In genomic region chr7:19235680-19236079, GRCh38 we compare ENCODE assay signal across 27 cellular contexts.
"Had no signal": no experiment of that assay in that cellular context is flagged by ENCODE, and none has a peak within 500 bp of the region (broad histone marks: within the 10 kb centered on the region; RNA-seq: fewer than 3 reads in every experiment).

No MANE protein-coding gene starts in this region.

- H3K4me2 ChIP-seq: KMS-11 had no signal

- H3K36me3 Mint-ChIP-seq: activated naive CD4-positive, alpha-beta T cell treated with anti-CD3 and anti-CD28 coated beads, Interleukin-2, amount 50 U/mL, for 24 hours; activated naive CD8-positive, alpha-beta T cell treated with anti-CD3 and anti-CD28 coated beads, Interleukin-2, amount 10 ng/mL, durations not matched to agents 7 days and 5 days had no signal

- H3K4me3 ChIP-seq: ascending aorta, SJSA1 had no signal

- H3K27ac ChIP-seq: ascending aorta, KMS-11, SJSA1, WERI-Rb-1 had no signal

- H3K4me3 Mint-ChIP-seq: activated CD4-positive, alpha-beta T cell treated with anti-CD3 and anti-CD28 coated beads, Interleukin-2, amount 10 ng/mL, durations not matched to agents 7 days and 5 days; activated CD8-positive, alpha-beta T cell treated with anti-CD3 and anti-CD28 coated beads, Interleukin-2, amount 10 ng/mL, durations not matched to agents 7 days and 5 days; activated naive CD4-positive, alpha-beta T cell treated with anti-CD3 and anti-CD28 coated beads, Interleukin-2, amount 50 U/mL, for 24 hours; activated naive CD8-positive, alpha-beta T cell treated with anti-CD3 and anti-CD28 coated beads, Interleukin-2, amount 10 ng/mL, durations not matched to agents 7 days and 5 days; activated T-cell treated with anti-CD3 and anti-CD28 coated beads, Interleukin-2, amount 50 U/mL, for 24 hours had no signal

- ATAC-seq: activated CD8-positive, alpha-beta T cell treated with anti-CD3 and anti-CD28 coated beads, Interleukin-2, amount 10 ng/mL, durations not matched to agents 7 days and 5 days; Panc1 had no signal

- H3K27me3 ChIP-seq: ascending aorta, SJSA1 had no signal

- H3K9me3 ChIP-seq: SJSA1 had no signal

- H3K4me1 ChIP-seq: ascending aorta had no signal

- H3K27me3 Mint-ChIP-seq: activated CD4-positive, alpha-beta T cell treated with anti-CD3 and anti-CD28 coated beads, Interleukin-2, amount 10 ng/mL, durations not matched to agents 7 days and 5 days; activated naive CD4-positive, alpha-beta T cell treated with anti-CD3 and anti-CD28 coated beads, Interleukin-2, amount 50 U/mL, for 24 hours; activated naive CD8-positive, alpha-beta T cell treated with anti-CD3 and anti-CD28 coated beads, Interleukin-2, amount 10 ng/mL, durations not matched to agents 7 days and 5 days; activated T-cell treated with anti-CD3 and anti-CD28 coated beads, Interleukin-2, amount 50 U/mL, for 24 hours had no signal

- DNase-seq: activated CD4-positive, alpha-beta T cell treated with anti-CD3 and anti-CD28 coated beads, Interleukin-2, amount 10 ng/mL, durations not matched to agents 7 days and 5 days; activated CD4-positive, alpha-beta T cell treated with anti-CD3 and anti-CD28 coated beads, Interleukin-2, amount 50 U/mL, for 48 hours; activated CD8-positive, alpha-beta T cell treated with anti-CD3 and anti-CD28 coated beads, Interleukin-2, amount 10 ng/mL, durations not matched to agents 7 days and 5 days; activated gamma-delta T cell; activated naive CD4-positive, alpha-beta T cell treated with Interleukin-2 at 50 U/mL for 16 hours; activated naive CD8-positive, alpha-beta T cell treated with anti-CD3 and anti-CD28 coated beads, Interleukin-2, amount 10 ng/mL, durations not matched to agents 7 days and 5 days; activated T-cell treated with anti-CD3 and anti-CD28 coated beads, Interleukin-2, amount 50 U/mL, for 24 hours; amygdala; caudate nucleus; cerebellar nuclear complex; NCI-H1436 treated with DMSO at 0.1 percent for 48 hours; NCI-H1694 treated with DMSO at 0.1 percent for 48 hours; NCI-H2029; NCI-H345; NCI-H524 treated with DMSO at 0.1 percent for 48 hours; SHP77 treated with DMSO at 0.1 percent for 48 hours; SW 1271; T-helper 1 cell; T-helper 2 cell; T-helper 9 cell; WERI-Rb-1 had no signal

- H3K36me3 ChIP-seq: ascending aorta, SJSA1, WERI-Rb-1 had no signal

- H3K4me1 Mint-ChIP-seq: activated CD4-positive, alpha-beta T cell treated with anti-CD3 and anti-CD28 coated beads, Interleukin-2, amount 10 ng/mL, durations not matched to agents 7 days and 5 days; activated naive CD4-positive, alpha-beta T cell treated with anti-CD3 and anti-CD28 coated beads, Interleukin-2, amount 50 U/mL, for 24 hours; activated naive CD8-positive, alpha-beta T cell treated with anti-CD3 and anti-CD28 coated beads, Interleukin-2, amount 10 ng/mL, durations not matched to agents 7 days and 5 days had no signal

- H3K27ac Mint-ChIP-seq: activated CD4-positive, alpha-beta T cell treated with anti-CD3 and anti-CD28 coated beads, Interleukin-2, amount 10 ng/mL, durations not matched to agents 7 days and 5 days; activated CD8-positive, alpha-beta T cell treated with anti-CD3 and anti-CD28 coated beads, Interleukin-2, amount 10 ng/mL, durations not matched to agents 7 days and 5 days; activated naive CD4-positive, alpha-beta T cell treated with anti-CD3 and anti-CD28 coated beads, Interleukin-2, amount 50 U/mL, for 24 hours; activated naive CD8-positive, alpha-beta T cell treated with anti-CD3 and anti-CD28 coated beads, Interleukin-2, amount 10 ng/mL, durations not matched to agents 7 days and 5 days; activated T-cell treated with anti-CD3 and anti-CD28 coated beads, Interleukin-2, amount 50 U/mL, for 24 hours; activated T-helper 2 cell treated with anti-CD3 and anti-CD28 coated beads, Interferon-gamma antibody, Interleukin-2, Interleukin-4, amounts not matched to agents 10 μg/mL and 5 μg/mL and 100 μg/mL, durations not matched to agents 14 hours and 24 hours and 36 hours had no signal
